Comparison of ENCODE assay signal across 8 cellular contexts in the genomic region with DNA sequence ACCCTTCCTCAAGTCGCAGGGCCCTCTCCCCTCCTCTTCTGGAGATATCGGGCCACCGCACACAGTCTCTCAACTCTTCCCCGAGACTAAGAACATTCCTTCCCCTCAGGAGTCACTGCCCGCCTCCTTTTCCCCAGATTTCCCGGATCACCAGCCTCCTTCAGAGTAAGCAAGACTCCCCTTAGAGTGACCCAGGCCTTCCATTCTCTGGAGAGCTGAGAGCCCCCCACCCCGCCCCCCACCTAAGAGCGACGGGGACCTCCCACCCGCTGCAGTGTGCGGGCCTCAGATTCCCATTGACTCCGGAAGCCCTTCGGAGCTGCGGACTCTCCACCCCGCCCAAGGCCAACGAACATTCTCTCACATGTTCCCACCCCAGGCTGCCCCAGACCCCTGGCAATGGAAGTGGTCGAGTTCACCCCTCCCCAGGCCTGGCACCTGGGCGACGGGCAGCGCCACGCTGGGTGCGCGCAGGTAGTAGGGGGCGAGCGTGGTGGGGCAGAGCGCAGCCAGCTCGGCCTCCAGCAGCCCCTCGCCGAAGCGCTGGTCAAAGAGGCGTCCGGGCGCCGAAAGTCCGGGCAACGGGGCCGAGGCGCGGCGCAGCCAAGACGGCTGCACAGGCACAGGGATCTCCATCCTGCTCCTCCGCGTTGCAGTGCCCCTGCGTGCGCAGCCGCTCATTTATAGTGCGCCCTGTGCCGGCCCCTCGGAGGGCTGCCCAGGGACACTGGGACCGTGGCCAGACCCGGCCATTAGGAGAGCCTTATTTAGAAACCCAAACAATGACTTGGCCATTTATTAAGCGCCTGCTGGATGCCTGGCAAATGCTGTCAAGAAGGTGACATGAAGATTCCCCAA.
A peak's percentile ranks its signal among the peaks of the same experiment; 100 is the strongest.
DNase-seq lines count a peak whose midpoint lies in the region; TF ChIP-seq lines count a peak whose summit lies in the region.

Gene HSPB6 (minus strand): TSS at position 657 of the 858 bp plus-strand sequence. CDS start 21 bp downstream, at position 636.

- no peaks in the 10 kb centered on the region for H3K27me3 ChIP-seq in neuron (ENCODE audit: insufficient read depth, low read length)

- DNase-seq in EL (peak; percentile 67), SK-N-MC (ENCODE audit: low read depth, low spot score) (no peak), fibroblast of mammary gland (ENCODE audit: low read depth) (peak; percentile 84), NOMO-1 (lab: John Stamatoyannopoulos, UW; ENCODE audit: unreplicated experiment in 2 of 2) (no peak), LoVo (ENCODE audit: low spot score) (no peak), DMS114 treated with DMSO at 0.1 percent for 48 hours (lab: John Stamatoyannopoulos, UW; ENCODE audit: unreplicated experiment) (no peak)
- no peak for DNase-seq in activated effector memory CD4-positive, alpha-beta T cell treated with Interleukin-2 at 50 U/mL for 16 hours

- peak within 1 kb of the TSS; percentile 66 for H3K9ac ChIP-seq in SK-N-MC (ENCODE audit: insufficient read length)

- peak within 1 kb of the TSS; percentile 90 for H3K4me3 ChIP-seq in SK-N-MC
- H3K4me3 ChIP-seq in fibroblast of mammary gland (ENCODE audit: control insufficient read depth, low read depth, low read length), result peak within 1 kb of the TSS; percentile 78
- peak within 1 kb of the TSS; percentile 95 for H3K4me3 ChIP-seq in neuron (ENCODE audit: low read length)

- H3K9me3 ChIP-seq in SK-N-MC (ENCODE audit: low read depth, low read length) (no peaks in the 10 kb centered on the region), neuron (ENCODE audit: low read length) (no peaks in the 10 kb centered on the region)

- no peak within 1 kb of the TSS for H2AFZ ChIP-seq in neuron (ENCODE audit: low read depth, low read length)

- no peak for TF ChIP-seq CTCF in fibroblast of mammary gland (conservative IDR thresholded peaks at IDR 0.05; ENCODE audit: control insufficient read depth, insufficient read depth, low read depth, low read length)

- H3K27ac ChIP-seq in SK-N-MC, result peak within 1 kb of the TSS; percentile 80

- peaks cover 5% of the 10 kb centered on the region; the same call in 1 of the 2 replicates for H3K36me3 ChIP-seq in SK-N-MC (ENCODE audit: insufficient read depth, low read length)
- peaks cover 38% of the 10 kb centered on the region for H3K36me3 ChIP-seq in neuron (ENCODE audit: insufficient read depth, low read length)

- peaks cover 11% of the 10 kb centered on the region for H3K4me1 ChIP-seq in neuron (ENCODE audit: insufficient read depth, low read length)

Comparison
In these comparisons a context has a peak if more than half of its experiments do, and no peak if none do; other contexts are left out.
1. DNase-seq: peak in EL (single experiment) and fibroblast of mammary gland (single experiment); none in SK-N-MC (single experiment), NOMO-1 (0 of 2), activated effector memory CD4-positive, alpha-beta T cell treated with Interleukin-2 at 50 U/mL for 16 hours (single experiment), LoVo (single experiment) and DMS114 treated with DMSO at 0.1 percent for 48 hours (single experiment).
2. Peak in every context shown above with its lines, with median percentiles within 50 percentile points of each other: H3K4me3 ChIP-seq.